14 cellular contexts compared by ENCODE assay signal in genomic region chr1:224192082-224192786, GRCh38. TPM values are rescaled to one million over a fixed set of nuclear protein-coding genes. Genes with fewer than 3 reads are reported as not detected.
DNase-seq lines count a peak whose midpoint lies in the region; ATAC-seq and TF ChIP-seq lines count a peak whose summit lies in the region.
"Had no signal": no experiment of that assay in that cellular context is flagged by ENCODE, and none has a peak within 500 bp of the region (broad histone marks: within the 10 kb centered on the region; RNA-seq: fewer than 3 reads in every experiment).

No MANE protein-coding gene starts in this region.

- TF ChIP-seq CTCF in HEK293 (tag by site-specific recombination; IDR thresholded peaks at IDR 0.05), result no peak

- no peak overlapping the region for H3K4me3 ChIP-seq in HEK293 (ENCODE audit: low read depth, low read length)
- H3K4me3 ChIP-seq: prostate gland, SK-N-MC, stomach had no signal

- H3K27me3 Mint-ChIP-seq in activated naive CD4-positive, alpha-beta T cell treated with anti-CD3 and anti-CD28 coated beads for 36 hours (ENCODE audit: low read depth), result no peaks in the 10 kb centered on the region
- H3K27me3 Mint-ChIP-seq in activated CD8-positive, alpha-beta T cell treated with anti-CD3 and anti-CD28 coated beads, Interleukin-2, amount 10 ng/mL, durations not matched to agents 7 days and 5 days (ENCODE audit: low read depth), result no peaks in the 10 kb centered on the region
- no peaks in the 10 kb centered on the region for H3K27me3 Mint-ChIP-seq in stimulated activated naive CD8-positive, alpha-beta T cell treated with anti-CD3 and anti-CD28 coated beads, Interleukin-15, Interleukin-2, amounts not matched to agents 100 ng/mL and 50 ng/mL, for 24 hours

- H3K4me1 Mint-ChIP-seq in activated naive CD4-positive, alpha-beta T cell treated with anti-CD3 and anti-CD28 coated beads for 36 hours (ENCODE audit: low read depth), result peaks cover 21% of the 10 kb centered on the region
- H3K4me1 Mint-ChIP-seq in activated CD8-positive, alpha-beta T cell treated with anti-CD3 and anti-CD28 coated beads, Interleukin-2, amount 10 ng/mL, durations not matched to agents 7 days and 5 days (ENCODE audit: low read depth), result peaks cover 28% of the 10 kb centered on the region
- H3K4me1 Mint-ChIP-seq in stimulated activated naive CD8-positive, alpha-beta T cell treated with anti-CD3 and anti-CD28 coated beads, Interleukin-15, Interleukin-2, amounts not matched to agents 100 ng/mL and 50 ng/mL, for 24 hours (ENCODE audit: low read depth), result peaks cover 40% of the 10 kb centered on the region

- POLR2A ChIA-PET in HEK293 (lab: Yijun Ruan, JAX), result interaction anchor here (1.5 to 2.7 kb wide), 2 partner anchors 8 to 9 kb away, joined by 3 to 13 read pairs; partner anchors contain the start of gene DEGS1
- POLR2A ChIA-PET in activated CD8-positive, alpha-beta T cell treated with anti-CD3 and anti-CD28 coated beads, Interleukin-2, amount 10 ng/mL, durations not matched to agents 7 days and 5 days (lab: Charles Lee), result interaction anchor here (2.7 kb wide), 1 partner anchor 10 kb away, joined by 7 read pairs; the partner anchor contains the start of gene DEGS1

- CTCF ChIA-PET in activated naive CD4-positive, alpha-beta T cell treated with anti-CD3 and anti-CD28 coated beads for 36 hours (lab: Charles Lee), result interaction anchor here (0.8 to 1.3 kb wide), 3 partner anchors 23 to 264 kb away, joined by 3 to 7 read pairs (median 4); no protein-coding TSS in a partner anchor
- CTCF ChIA-PET in HEK293 (lab: Yijun Ruan, JAX), result interaction anchor here (0.5 to 0.9 kb wide), 3 partner anchors 128 to 379 kb away, joined by 3 read pairs; no protein-coding TSS in a partner anchor
- CTCF ChIA-PET in activated CD8-positive, alpha-beta T cell treated with anti-CD3 and anti-CD28 coated beads, Interleukin-2, amount 10 ng/mL, durations not matched to agents 7 days and 5 days (lab: Charles Lee), result interaction anchor here (1.0 to 2.2 kb wide), 3 partner anchors 10 to 76 kb away, joined by 3 to 8 read pairs (median 3); partner anchors contain the start of gene DEGS1

- no peak for ATAC-seq in activated CD8-positive, alpha-beta T cell treated with anti-CD3 and anti-CD28 coated beads, Interleukin-2, amount 10 ng/mL, durations not matched to agents 7 days and 5 days
- no peak for ATAC-seq in GM21423 (IDR thresholded peaks at IDR 0.05; ENCODE audit: unreplicated experiment)

- H3K4me1 ChIP-seq in HEK293 (ENCODE audit: control insufficient read depth, insufficient read depth, low read length), result no peaks in the 10 kb centered on the region
- H3K4me1 ChIP-seq: prostate gland had no signal

- no peaks in the 10 kb centered on the region for H3K9me3 Mint-ChIP-seq in activated naive CD4-positive, alpha-beta T cell treated with anti-CD3 and anti-CD28 coated beads for 36 hours
- H3K9me3 Mint-ChIP-seq in activated CD8-positive, alpha-beta T cell treated with anti-CD3 and anti-CD28 coated beads, Interleukin-2, amount 10 ng/mL, durations not matched to agents 7 days and 5 days (ENCODE audit: insufficient read depth), result peaks cover 6% of the 10 kb centered on the region
- no peaks in the 10 kb centered on the region for H3K9me3 Mint-ChIP-seq in stimulated activated naive CD8-positive, alpha-beta T cell treated with anti-CD3 and anti-CD28 coated beads, Interleukin-15, Interleukin-2, amounts not matched to agents 100 ng/mL and 50 ng/mL, for 24 hours

- H3K27ac Mint-ChIP-seq in activated naive CD4-positive, alpha-beta T cell treated with anti-CD3 and anti-CD28 coated beads for 36 hours, result peak overlapping the region; percentile 80
- H3K27ac Mint-ChIP-seq in activated CD8-positive, alpha-beta T cell treated with anti-CD3 and anti-CD28 coated beads, Interleukin-2, amount 10 ng/mL, durations not matched to agents 7 days and 5 days, result peak overlapping the region; percentile 47
- H3K27ac Mint-ChIP-seq in stimulated activated naive CD8-positive, alpha-beta T cell treated with anti-CD3 and anti-CD28 coated beads, Interleukin-15, Interleukin-2, amounts not matched to agents 100 ng/mL and 50 ng/mL, for 24 hours, result peak overlapping the region; percentile 67
- H3K27ac Mint-ChIP-seq: endodermal cell had no signal

- peaks cover 52% of the 10 kb centered on the region in 2 experiments for H3K36me3 ChIP-seq in HEK293 (ENCODE audit: control insufficient read depth in 2 of 2, insufficient read depth in 1 of 2, low read length in 2 of 2)
- H3K36me3 ChIP-seq: prostate gland had no signal

- no peaks in the 10 kb centered on the region for H3K9me3 ChIP-seq in HEK293 (ENCODE audit: control insufficient read depth, insufficient read depth, low read depth, low read length)
- H3K9me3 ChIP-seq: prostate gland, stomach had no signal

- H3K4me3 Mint-ChIP-seq in activated naive CD4-positive, alpha-beta T cell treated with anti-CD3 and anti-CD28 coated beads for 36 hours, result no peak overlapping the region
- no peak overlapping the region for H3K4me3 Mint-ChIP-seq in activated CD8-positive, alpha-beta T cell treated with anti-CD3 and anti-CD28 coated beads, Interleukin-2, amount 10 ng/mL, durations not matched to agents 7 days and 5 days
- no peak overlapping the region for H3K4me3 Mint-ChIP-seq in stimulated activated naive CD8-positive, alpha-beta T cell treated with anti-CD3 and anti-CD28 coated beads, Interleukin-15, Interleukin-2, amounts not matched to agents 100 ng/mL and 50 ng/mL, for 24 hours
- H3K4me3 Mint-ChIP-seq: endodermal cell had no signal

- H3K36me3 Mint-ChIP-seq in activated naive CD4-positive, alpha-beta T cell treated with anti-CD3 and anti-CD28 coated beads for 36 hours (ENCODE audit: low read depth), result peaks cover 19% of the 10 kb centered on the region
- H3K36me3 Mint-ChIP-seq in activated CD8-positive, alpha-beta T cell treated with anti-CD3 and anti-CD28 coated beads, Interleukin-2, amount 10 ng/mL, durations not matched to agents 7 days and 5 days (ENCODE audit: low read depth), result peaks cover 56% of the 10 kb centered on the region
- H3K36me3 Mint-ChIP-seq in stimulated activated naive CD8-positive, alpha-beta T cell treated with anti-CD3 and anti-CD28 coated beads, Interleukin-15, Interleukin-2, amounts not matched to agents 100 ng/mL and 50 ng/mL, for 24 hours (ENCODE audit: low read depth), result peaks cover 45% of the 10 kb centered on the region

- intact Hi-C loops in activated naive CD4-positive, alpha-beta T cell treated with anti-CD3 and anti-CD28 coated beads for 36 hours (cut with micrococcal nuclease), result loop anchor here (1.0 kb wide), 1 partner anchor 10 kb away; no protein-coding TSS in a partner anchor

- DNase-seq in activated naive CD4-positive, alpha-beta T cell treated with anti-CD3 and anti-CD28 coated beads for 36 hours, result peak; percentile 17
- DNase-seq in activated naive CD4-positive, alpha-beta T cell (lab: John Stamatoyannopoulos, UW), result no peak
- DNase-seq in activated CD8-positive, alpha-beta T cell treated with anti-CD3 and anti-CD28 coated beads, Interleukin-2, amount 10 ng/mL, durations not matched to agents 7 days and 5 days, result no peak
- no peak for DNase-seq in anterior cingulate cortex (lab: John Stamatoyannopoulos, UW)
- no peak for DNase-seq in stimulated activated naive CD4-positive, alpha-beta T cell treated with Interleukin-2 at 50 U/mL for 16 hours (lab: John Stamatoyannopoulos, UW)
- DNase-seq: endodermal cell, NCI-H510A treated with DMSO at 0.1 percent for 48 hours, OCI-M1, stomach had no signal

- H3K27ac ChIP-seq in HEK293 (ENCODE audit: extremely low read depth, low read depth, low read length), result no peak overlapping the region
- H3K27ac ChIP-seq: prostate gland, SK-N-MC, stomach had no signal

TF ChIP-seq in HEK293, 187 proteins besides CTCF, POLR2A, EP300 and RAD21:
- TF ChIP-seq ZFP41 (tag by site-specific recombination; IDR thresholded peaks at IDR 0.05; ENCODE audit: borderline replicate concordance), result no peak
- TF ChIP-seq MYNN (tag by site-specific recombination; IDR thresholded peaks at IDR 0.05; ENCODE audit: borderline replicate concordance), result peak; percentile 68; the same call in 1 of the 2 replicates

RNA-seq across cellular contexts. Expression of gene DEGS1, which starts 9.2 kb away (rescaled TPM):
- total RNA-seq in activated naive CD4-positive, alpha-beta T cell treated with anti-CD3 and anti-CD28 coated beads for 36 hours, result 10 to 100 TPM in 1 of 2 experiments, 1 to 10 TPM in 1; 9.2 to 10.1 TPM
- 10 to 100 TPM; 71.3 to 77.2 TPM for total RNA-seq in activated CD8-positive, alpha-beta T cell treated with anti-CD3 and anti-CD28 coated beads, Interleukin-2, amount 10 ng/mL, durations not matched to agents 7 days and 5 days

Comparison
In these comparisons a context has a peak if more than half of its experiments do, and no peak if none do; other contexts are left out.
1. RNA of gene DEGS1, which starts 9.2 kb away (total RNA-seq): 71.3 to 77.2 TPM in activated CD8-positive, alpha-beta T cell treated with anti-CD3 and anti-CD28 coated beads, Interleukin-2, amount 10 ng/mL, durations not matched to agents 7 days and 5 days; 9.2 to 10.1 TPM in activated naive CD4-positive, alpha-beta T cell treated with anti-CD3 and anti-CD28 coated beads for 36 hours; every median in the first group is over 4 times any median in the second.
2. Peak in every context shown above with its lines, with median percentiles within 50 percentile points of each other: H3K27ac Mint-ChIP-seq.